ENCODE assay signal across 17 cellular contexts in genomic region chr4:24076811-24077210, GRCh38.
DNase-seq lines count a peak whose midpoint lies in the region; TF ChIP-seq lines count a peak whose summit lies in the region.
"Had no signal": no experiment of that assay in that cellular context is flagged by ENCODE, and none has a peak within 500 bp of the region (broad histone marks: within the 10 kb centered on the region; RNA-seq: fewer than 3 reads in every experiment).

No MANE protein-coding gene starts in this region.

- H3K4me2 ChIP-seq in mesenchymal stem cell (ENCODE audit: low read length, poor library complexity, severe bottlenecking), result no peak overlapping the region
- H3K4me2 ChIP-seq: BLaER1 had no signal

- H3K9ac ChIP-seq in mesenchymal stem cell (ENCODE audit: low read length), result no peak overlapping the region
- H3K9ac ChIP-seq: BLaER1, GM23248 had no signal

- H3K18ac ChIP-seq in mesenchymal stem cell (ENCODE audit: low read depth in 1 of 2, low read length in 2 of 2), result no peak overlapping the region

- peak overlapping the region; percentile 82 for H3K27ac Mint-ChIP-seq in Calu3 (ENCODE audit: unreplicated experiment)
- H3K27ac Mint-ChIP-seq: CD14-positive monocyte; CD4-positive, alpha-beta memory T cell; HFFc6 had no signal

- no peak overlapping the region for H4K91ac ChIP-seq in mesenchymal stem cell (ENCODE audit: low read length)

- H3K79me1 ChIP-seq in mesenchymal stem cell (replicated peaks; ENCODE audit: low read length, poor library complexity, severe bottlenecking), result no peaks in the 10 kb centered on the region

- POLR2A ChIA-PET in HEK293 (lab: Yijun Ruan, JAX), result no interaction called here

- H3K9me3 ChIP-seq in HEK293 (ENCODE audit: control insufficient read depth, insufficient read depth, low read depth, low read length) (no peaks in the 10 kb centered on the region), thyroid gland (no peaks in the 10 kb centered on the region), mesenchymal stem cell (ENCODE audit: control insufficient read depth, low read length) (no peaks in the 10 kb centered on the region)

- H2AFZ ChIP-seq in mesenchymal stem cell (ENCODE audit: low read depth, low read length), result no peak overlapping the region
- H2AFZ ChIP-seq: GM23248 had no signal

- CTCF ChIA-PET in Calu3 (lab: Charles Lee) (interaction anchor here (0.7 kb wide), 2 partner anchors 13 to 210 kb away, joined by 3 read pairs; no protein-coding TSS in a partner anchor), HEK293 (lab: Yijun Ruan, JAX) (no interaction called here)

- H3K4me1 Mint-ChIP-seq in Calu3 (ENCODE audit: low read depth, unreplicated experiment), result peaks cover 16% of the 10 kb centered on the region
- H3K4me1 Mint-ChIP-seq: CD14-positive monocyte; CD4-positive, alpha-beta memory T cell had no signal

- no peak overlapping the region for H2BK5ac ChIP-seq in mesenchymal stem cell (ENCODE audit: low read depth, low read length, poor library complexity, severe bottlenecking)

- TF ChIP-seq CTCF in Calu3 (IDR thresholded peaks at IDR 0.05; ENCODE audit: unreplicated experiment) (no peak), HEK293 (tag by site-specific recombination; IDR thresholded peaks at IDR 0.05) (no peak), thyroid gland (IDR thresholded peaks at IDR 0.05) (no peak)

- no peak overlapping the region for H3K4me3 ChIP-seq in HEK293 (ENCODE audit: low read depth, low read length)
- no peak overlapping the region for H3K4me3 ChIP-seq in thyroid gland (replicated peaks in 1 of 3)
- no peak overlapping the region for H3K4me3 ChIP-seq in mesenchymal stem cell (ENCODE audit: insufficient read depth in 1 of 2, low read depth in 1 of 2, low read length in 2 of 2)
- H3K4me3 ChIP-seq: BLaER1, GM23248 had no signal

- WGBS in thyroid gland, 2 donors, result 80 to 84% methylated on average over 1 of the region's 1 CpG
- WGBS in mesenchymal stem cell, result 100% methylated on average over 1 of the region's 1 CpG

- TF ChIP-seq POLR2A in thyroid gland (IDR thresholded peaks at IDR 0.05), result no peak

- no peak overlapping the region for H3K4ac ChIP-seq in mesenchymal stem cell (ENCODE audit: low read depth in 1 of 2, low read length in 2 of 2)

- H2AK5ac ChIP-seq in mesenchymal stem cell (ENCODE audit: low read length, severe bottlenecking), result no peak overlapping the region

- H3K36me3 ChIP-seq in HEK293 (ENCODE audit: control insufficient read depth in 2 of 2, insufficient read depth in 1 of 2, low read length in 2 of 2), result no peaks in the 10 kb centered on the region
- H3K36me3 ChIP-seq in thyroid gland, result no peaks in the 10 kb centered on the region
- H3K36me3 ChIP-seq in mesenchymal stem cell (ENCODE audit: control insufficient read depth in 1 of 2, insufficient read depth in 2 of 2, low read depth in 1 of 2, low read length in 2 of 2), result no peaks in the 10 kb centered on the region
- H3K36me3 ChIP-seq: BLaER1 had no signal

- intact Hi-C loops in Calu3 (cut with micrococcal nuclease; ENCODE audit: unreplicated experiment) (no loop called here), thyroid gland (cut with DNase I) (no loop called here)

- no peak overlapping the region for H3K23ac ChIP-seq in mesenchymal stem cell (ENCODE audit: low read length in 2 of 2)

- H3K27me3 Mint-ChIP-seq in Calu3 (ENCODE audit: unreplicated experiment), result no peaks in the 10 kb centered on the region

- BruUV-seq in Calu3 (replicated peaks; lab: Mats Ljungman, UMichigan), result no TSS peak

- no peak overlapping the region for H2BK15ac ChIP-seq in mesenchymal stem cell (ENCODE audit: low read depth, poor library complexity, severe bottlenecking)

- H3K27ac ChIP-seq in HEK293 (ENCODE audit: extremely low read depth, low read depth, low read length), result no peak overlapping the region
- no peak overlapping the region for H3K27ac ChIP-seq in thyroid gland
- no peak overlapping the region for H3K27ac ChIP-seq in mesenchymal stem cell (ENCODE audit: low read length, poor library complexity, severe bottlenecking)
- H3K27ac ChIP-seq: BLaER1, GM23248, HL-60 had no signal

- no peak overlapping the region for H2BK12ac ChIP-seq in mesenchymal stem cell (ENCODE audit: low read length in 2 of 2)

- H3K36me3 Mint-ChIP-seq in Calu3 (ENCODE audit: insufficient read depth, unreplicated experiment), result no peaks in the 10 kb centered on the region
- H3K36me3 Mint-ChIP-seq: CD14-positive monocyte; CD4-positive, alpha-beta memory T cell had no signal

- DNase-seq in Calu3 (no peak), glomerular visceral epithelial cell (ENCODE audit: extremely low spot score) (peak; percentile 7), renal cortical epithelial cell (ENCODE audit: low read depth) (peak; percentile 36), thyroid gland (no peak), mesenchymal stem cell (no peak), COLO829 (ENCODE audit: low spot score) (no peak)
- DNase-seq: CD4-positive, alpha-beta memory T cell; DMS 273 treated with DMSO at 0.1 percent for 48 hours; GM23248; HCEC 1CT; HFFc6; IMR-90; KG1 had no signal

- H3K4me3 Mint-ChIP-seq in Calu3 (ENCODE audit: low read depth, unreplicated experiment), result no peak overlapping the region
- H3K4me3 Mint-ChIP-seq: CD14-positive monocyte; CD4-positive, alpha-beta memory T cell; HFFc6 had no signal

- no peak overlapping the region for H3K14ac ChIP-seq in mesenchymal stem cell (ENCODE audit: low read length in 2 of 2)

- H3K27me3 ChIP-seq in thyroid gland (no peaks in the 10 kb centered on the region), mesenchymal stem cell (ENCODE audit: control insufficient read depth in 1 of 2, insufficient read depth in 1 of 2, low read length in 2 of 2) (no peaks in the 10 kb centered on the region)
- H3K27me3 ChIP-seq: BLaER1 had no signal

- peaks cover 2% of the 10 kb centered on the region for H3K9me3 Mint-ChIP-seq in Calu3 (ENCODE audit: low read depth, unreplicated experiment)
- H3K9me3 Mint-ChIP-seq: HFFc6 had no signal

- no peak overlapping the region for H2BK120ac ChIP-seq in mesenchymal stem cell (ENCODE audit: low read depth, low read length)

- no peak overlapping the region for H4K8ac ChIP-seq in mesenchymal stem cell (ENCODE audit: low read length)

- no peaks in the 10 kb centered on the region for H3K4me1 ChIP-seq in HEK293 (ENCODE audit: control insufficient read depth, insufficient read depth, low read length)
- peaks cover 3 to 9% of the 10 kb centered on the region in 2 donors for H3K4me1 ChIP-seq in thyroid gland
- peaks cover 2% of the 10 kb centered on the region for H3K4me1 ChIP-seq in mesenchymal stem cell (ENCODE audit: control insufficient read depth, insufficient read depth, low read depth, low read length)
- H3K4me1 ChIP-seq: BLaER1 had no signal

TF ChIP-seq in HEK293, 187 proteins besides CTCF, POLR2A, EP300 and RAD21:
- TF ChIP-seq ZBTB44 (tag by site-specific recombination; IDR thresholded peaks at IDR 0.05) (peak; percentile 30; the same call in 1 of the 2 replicates), ZNF223 (tag by site-specific recombination; IDR thresholded peaks at IDR 0.05) (no peak), ZNF830 (tag by site-specific recombination; IDR thresholded peaks at IDR 0.05; ENCODE audit: low read depth) (0 out of 2 replicates have a peak, but pooled peaks have one; percentile 43), ZNF350 (tag by site-specific recombination; IDR thresholded peaks at IDR 0.05) (0 out of 2 replicates have a peak, but pooled peaks have one; percentile 36)

Comparison
In these comparisons a context has a peak if more than half of its experiments do, and no peak if none do; other contexts are left out.
1. DNase-seq: peak in glomerular visceral epithelial cell (single experiment) and renal cortical epithelial cell (single experiment); none in Calu3 (single experiment), thyroid gland (0 of 2), mesenchymal stem cell (single experiment) and COLO829 (single experiment).